Comparison of ENCODE assay signal across 1 cellular context in genomic region chr11:68040121-68040956, GRCh38.
TF ChIP-seq lines count a peak whose summit lies in the region.

No MANE protein-coding gene starts in this region.

TF ChIP-seq in K562, 482 proteins besides CTCF, POLR2A, EP300 and RAD21 (continued from another document):
- TF ChIP-seq ID3 (CRISPR knock-in tag; IDR thresholded peaks at IDR 0.05) = no peak
- TF ChIP-seq ID3 (tag; IDR thresholded peaks at IDR 0.05) = peak; percentile 34; the same call in 1 of the 2 replicates
- no peak for TF ChIP-seq DLX4 (CRISPR knock-in tag; IDR thresholded peaks at IDR 0.05)
- peak in 1 of 2 experiments; percentile 7; a peak in 1 of 4 replicates for TF ChIP-seq MAZ (CRISPR knock-in tag; conservative IDR thresholded peaks at IDR 0.05 in 1 of 2, IDR thresholded peaks at IDR 0.05 in 1 of 2)
- peak; percentile 95 for TF ChIP-seq BCOR (IDR thresholded peaks at IDR 0.05)
- TF ChIP-seq ZNF740 (CRISPR knock-in tag; IDR thresholded peaks at IDR 0.05) = peak; percentile 87
- peak in 1 of 2 experiments; percentile 82; a peak in 2 of 4 replicates for TF ChIP-seq ZNF740 (tag; IDR thresholded peaks at IDR 0.05)
- no peak for TF ChIP-seq DIDO1 (tag; IDR thresholded peaks at IDR 0.05; ENCODE audit: low read depth)
TF ChIP-seq in K562: peak in this region for 65.
